ENCODE assay signal across 31 cellular contexts in the genomic region with DNA sequence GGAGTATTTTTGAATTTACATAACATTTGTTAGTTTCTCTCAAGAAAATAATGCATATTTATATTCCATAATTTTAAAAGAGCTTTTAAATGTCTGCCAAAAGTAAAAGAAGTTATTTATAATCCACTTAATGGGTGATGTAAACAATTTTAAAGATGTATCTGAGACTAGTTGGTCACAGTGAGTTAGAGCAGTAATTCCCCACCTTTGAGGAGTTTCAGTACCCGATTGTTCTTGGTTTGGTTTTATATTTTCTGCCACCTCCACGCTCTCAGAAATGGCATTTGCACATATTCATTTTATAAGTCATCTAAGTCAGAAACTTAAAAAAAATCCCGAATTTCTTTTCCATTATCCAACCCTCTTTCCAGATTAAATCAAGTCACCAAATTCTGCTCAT.
"Had no signal": no experiment of that assay in that cellular context is flagged by ENCODE, and none has a peak within 500 bp of the region (broad histone marks: within the 10 kb centered on the region; RNA-seq: fewer than 3 reads in every experiment).

No MANE protein-coding gene starts in this region.

- ATAC-seq: activated CD4-positive, CD25-positive, alpha-beta regulatory T cell treated with anti-CD3 and anti-CD28 coated beads, Interleukin-2, amount 50 U/mL, for 24 hours; activated CD8-positive, alpha-beta memory T cell treated with anti-CD3 and anti-CD28 coated beads, Interleukin-2, amount 10 ng/mL, durations not matched to agents 7 days and 5 days; activated CD8-positive, alpha-beta T cell treated with anti-CD3 and anti-CD28 coated beads, Interleukin-2, amount 10 ng/mL, durations not matched to agents 7 days and 5 days; activated naive CD8-positive, alpha-beta T cell treated with anti-CD3 and anti-CD28 coated beads, Interleukin-2, amount 50 U/mL, for 24 hours; body of pancreas; esophagus mucosa had no signal

- H3K27ac Mint-ChIP-seq: activated B cell treated with CpG ODN at 0.5 μM for 24 hours; activated CD4-positive, alpha-beta memory T cell treated with anti-CD3 and anti-CD28 coated beads for 36 hours; activated CD8-positive, alpha-beta memory T cell treated with anti-CD3 and anti-CD28 coated beads, Interleukin-2, amount 10 ng/mL, durations not matched to agents 7 days and 5 days; activated CD8-positive, alpha-beta T cell treated with anti-CD3 and anti-CD28 coated beads, Interleukin-2, amount 10 ng/mL, durations not matched to agents 7 days and 5 days; activated naive CD4-positive, alpha-beta T cell treated with anti-CD3 and anti-CD28 coated beads for 36 hours; activated naive CD4-positive, alpha-beta T cell treated with anti-CD3 and anti-CD28 coated beads, Interleukin-2, amount 50 U/mL, for 24 hours; activated naive CD8-positive, alpha-beta T cell treated with anti-CD3 and anti-CD28 coated beads for 36 hours; activated naive CD8-positive, alpha-beta T cell treated with anti-CD3 and anti-CD28 coated beads, Interleukin-2, amount 50 U/mL, for 24 hours; activated T-helper 1 cell treated with anti-CD3 and anti-CD28 coated beads, Interleukin-12 subunit alpha, Interleukin-12 subunit beta, Interleukin-2, Interleukin-4 antibody, amounts not matched to agents 30 ng/mL and 10 ng/mL and 1 ng/mL, durations not matched to agents 14 hours and 24 hours and 36 hours; activated T-helper 2 cell treated with anti-CD3 and anti-CD28 coated beads, Interferon-gamma antibody, Interleukin-2, Interleukin-4, amounts not matched to agents 10 μg/mL and 5 μg/mL and 100 μg/mL, durations not matched to agents 14 hours and 24 hours and 36 hours; endodermal cell; T-helper 2 cell treated with Interferon-gamma antibody and Interleukin-4, amounts not matched to agents 5 μg/mL and 100 μg/mL, for 36 hours had no signal

- H3K36me3 ChIP-seq: adrenal gland, WERI-Rb-1 had no signal

- H3K27me3 ChIP-seq: adrenal gland, body of pancreas had no signal

- H3K4me3 Mint-ChIP-seq: activated B cell treated with CpG ODN at 0.5 μM for 24 hours; activated CD4-positive, alpha-beta memory T cell treated with anti-CD3 and anti-CD28 coated beads for 36 hours; activated CD8-positive, alpha-beta memory T cell treated with anti-CD3 and anti-CD28 coated beads, Interleukin-2, amount 10 ng/mL, durations not matched to agents 7 days and 5 days; activated CD8-positive, alpha-beta T cell treated with anti-CD3 and anti-CD28 coated beads, Interleukin-2, amount 10 ng/mL, durations not matched to agents 7 days and 5 days; activated naive CD4-positive, alpha-beta T cell treated with anti-CD3 and anti-CD28 coated beads for 36 hours; activated naive CD4-positive, alpha-beta T cell treated with anti-CD3 and anti-CD28 coated beads, Interleukin-2, amount 50 U/mL, for 24 hours; activated naive CD8-positive, alpha-beta T cell treated with anti-CD3 and anti-CD28 coated beads for 36 hours; activated naive CD8-positive, alpha-beta T cell treated with anti-CD3 and anti-CD28 coated beads, Interleukin-2, amount 50 U/mL, for 24 hours; activated T-helper 1 cell treated with anti-CD3 and anti-CD28 coated beads, Interleukin-12 subunit alpha, Interleukin-12 subunit beta, Interleukin-2, Interleukin-4 antibody, amounts not matched to agents 30 ng/mL and 10 ng/mL and 1 ng/mL, durations not matched to agents 14 hours and 24 hours and 36 hours; endodermal cell; T-helper 2 cell treated with Interferon-gamma antibody and Interleukin-4, amounts not matched to agents 5 μg/mL and 100 μg/mL, for 36 hours had no signal

- H3K4me1 ChIP-seq: adrenal gland, body of pancreas had no signal

- H3K4me1 Mint-ChIP-seq: activated B cell treated with CpG ODN at 0.5 μM for 24 hours; activated CD8-positive, alpha-beta memory T cell treated with anti-CD3 and anti-CD28 coated beads, Interleukin-2, amount 10 ng/mL, durations not matched to agents 7 days and 5 days; activated naive CD4-positive, alpha-beta T cell treated with anti-CD3 and anti-CD28 coated beads, Interleukin-2, amount 50 U/mL, for 24 hours; activated naive CD8-positive, alpha-beta T cell treated with anti-CD3 and anti-CD28 coated beads for 36 hours; activated naive CD8-positive, alpha-beta T cell treated with anti-CD3 and anti-CD28 coated beads, Interleukin-2, amount 50 U/mL, for 24 hours had no signal

- DNase-seq: activated B cell treated with CpG ODN at 0.5 μM for 24 hours; activated CD4-positive, alpha-beta memory T cell treated with anti-CD3 and anti-CD28 coated beads for 36 hours; activated CD4-positive, alpha-beta T cell treated with anti-CD3 and anti-CD28 coated beads for 48 hours; activated CD8-positive, alpha-beta memory T cell treated with anti-CD3 and anti-CD28 coated beads, Interleukin-2, amount 10 ng/mL, durations not matched to agents 7 days and 5 days; activated CD8-positive, alpha-beta memory T cell treated with anti-CD3 and anti-CD28 coated beads, Interleukin-2, amount 50 U/mL, for 4 hours; activated CD8-positive, alpha-beta T cell treated with anti-CD3 and anti-CD28 coated beads, Interleukin-2, amount 10 ng/mL, durations not matched to agents 7 days and 5 days; activated effector memory CD4-positive, alpha-beta T cell treated with anti-CD3 and anti-CD28 coated beads, Interleukin-2, amount 50 U/mL, for 16 hours; activated naive CD4-positive, alpha-beta T cell treated with anti-CD3 and anti-CD28 coated beads for 36 hours; activated naive CD8-positive, alpha-beta T cell treated with anti-CD3 and anti-CD28 coated beads for 36 hours; activated naive CD8-positive, alpha-beta T cell treated with anti-CD3 and anti-CD28 coated beads, Interleukin-2, amount 50 U/mL, for 24 hours; activated T-cell treated with anti-CD3 and anti-CD28 coated beads, Interleukin-2, amount 50 U/mL, for 1 hour; activated T-cell treated with anti-CD3 and anti-CD28 coated beads, Interleukin-2, amount 50 U/mL, for 48 hours; adrenal gland; amygdala; aorta; body of pancreas; caudate nucleus; cortex of kidney; effector CD4-positive, alpha-beta T cell; endodermal cell; foreskin fibroblast; head of caudate nucleus; hippocampal formation; T1000; WERI-Rb-1 had no signal

- H3K27ac ChIP-seq: adrenal gland, body of pancreas, WERI-Rb-1 had no signal

- H3K36me3 Mint-ChIP-seq: activated CD4-positive, alpha-beta memory T cell treated with anti-CD3 and anti-CD28 coated beads for 36 hours; activated CD8-positive, alpha-beta memory T cell treated with anti-CD3 and anti-CD28 coated beads, Interleukin-2, amount 10 ng/mL, durations not matched to agents 7 days and 5 days; activated naive CD4-positive, alpha-beta T cell treated with anti-CD3 and anti-CD28 coated beads, Interleukin-2, amount 50 U/mL, for 24 hours; activated naive CD8-positive, alpha-beta T cell treated with anti-CD3 and anti-CD28 coated beads for 36 hours had no signal

- H3K4me3 ChIP-seq: adrenal gland, body of pancreas had no signal

- H3K9me3 ChIP-seq: adrenal gland had no signal

- H3K27me3 Mint-ChIP-seq: activated B cell treated with CpG ODN at 0.5 μM for 24 hours; activated CD4-positive, alpha-beta memory T cell treated with anti-CD3 and anti-CD28 coated beads for 36 hours; activated CD8-positive, alpha-beta memory T cell treated with anti-CD3 and anti-CD28 coated beads, Interleukin-2, amount 10 ng/mL, durations not matched to agents 7 days and 5 days; activated naive CD4-positive, alpha-beta T cell treated with anti-CD3 and anti-CD28 coated beads, Interleukin-2, amount 50 U/mL, for 24 hours; activated naive CD8-positive, alpha-beta T cell treated with anti-CD3 and anti-CD28 coated beads, Interleukin-2, amount 50 U/mL, for 24 hours had no signal
